ENCODE assay signal across 13 cellular contexts in the genomic region with DNA sequence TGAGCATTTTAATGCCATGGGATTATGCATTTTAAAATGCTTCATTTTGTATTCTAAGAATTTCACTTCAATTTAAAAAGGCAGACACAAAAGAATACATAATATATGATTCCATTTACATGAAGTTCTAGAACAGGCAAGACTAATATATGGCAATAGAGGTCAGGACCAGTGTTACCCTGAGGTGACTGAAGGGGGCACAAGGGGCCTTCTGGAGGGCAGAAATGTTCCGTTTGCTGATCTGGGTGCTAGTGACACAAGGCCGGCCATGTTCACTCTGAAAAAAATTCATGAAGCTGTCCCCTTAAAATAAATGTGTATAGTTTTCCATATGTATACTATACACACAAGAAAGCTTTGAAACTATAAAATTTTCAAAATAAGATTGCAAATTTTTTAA. TPM values are rescaled to one million over a fixed set of nuclear protein-coding genes. Genes with fewer than 3 reads are reported as not detected.
DNase-seq lines count a peak whose midpoint lies in the region; ATAC-seq and TF ChIP-seq lines count a peak whose summit lies in the region.
"Had no signal": no experiment of that assay in that cellular context is flagged by ENCODE, and none has a peak within 500 bp of the region (broad histone marks: within the 10 kb centered on the region; RNA-seq: fewer than 3 reads in every experiment).

No MANE protein-coding gene starts in this region.

- H3K27me3 Mint-ChIP-seq in WTC11 (ENCODE audit: low read depth) (no peaks in the 10 kb centered on the region), neural progenitor cell (ENCODE audit: insufficient read depth, low read depth) (no peaks in the 10 kb centered on the region)

- no peak overlapping the region for H3K27ac Mint-ChIP-seq in WTC11
- H3K27ac Mint-ChIP-seq in neural progenitor cell: no peak overlapping the region

- no peaks in the 10 kb centered on the region for H3F3A ChIP-seq in neural progenitor cell (ENCODE audit: low read depth)

- no peak overlapping the region for H3K4me3 Mint-ChIP-seq in WTC11
- no peak overlapping the region for H3K4me3 Mint-ChIP-seq in neural progenitor cell

- no peaks in the 10 kb centered on the region for H3K9me3 ChIP-seq in neural progenitor cell (ENCODE audit: low read depth)
- H3K9me3 ChIP-seq: esophagus squamous epithelium, lower lobe of right lung, right atrium auricular region had no signal

- H3K9me3 Mint-ChIP-seq in WTC11 (peaks cover 3% of the 10 kb centered on the region; the same call in 1 of the 2 replicates), neural progenitor cell (no peaks in the 10 kb centered on the region)

- H2AFZ ChIP-seq in neural progenitor cell (replicated peaks): no peak overlapping the region

- no peak overlapping the region for H3K9ac ChIP-seq in neural progenitor cell

- H4K20me1 ChIP-seq in neural progenitor cell (ENCODE audit: low read depth): no peaks in the 10 kb centered on the region

- H3K36me3 Mint-ChIP-seq in WTC11: peaks cover 8% of the 10 kb centered on the region; the same call in 1 of the 2 replicates
- H3K36me3 Mint-ChIP-seq in neural progenitor cell: peaks cover 12% of the 10 kb centered on the region

- no peaks in the 10 kb centered on the region for H3K4me1 ChIP-seq in neural progenitor cell
- H3K4me1 ChIP-seq: lower lobe of right lung, right atrium auricular region had no signal

- no peak overlapping the region for H3K4me2 ChIP-seq in neural progenitor cell

- H3K4me1 Mint-ChIP-seq in WTC11 (no peaks in the 10 kb centered on the region; the same call in 1 of the 2 replicates), neural progenitor cell (no peaks in the 10 kb centered on the region)

- TF ChIP-seq CTCF in WTC11 (IDR thresholded peaks at IDR 0.05): 0 out of 2 replicates have a peak, but pooled peaks have one; percentile 30
- peak; percentile 52 for TF ChIP-seq CTCF in neural progenitor cell (IDR thresholded peaks at IDR 0.05)
- TF ChIP-seq CTCF in omental fat pad (IDR thresholded peaks at IDR 0.05): no peak

- POLR2A ChIA-PET in WTC11 (lab: Charles Lee): interaction anchor here (0.6 kb wide), 1 partner anchor 20 kb away, joined by 8 read pairs; no protein-coding TSS in a partner anchor

- H3K79me2 ChIP-seq in neural progenitor cell (ENCODE audit: low read depth): no peaks in the 10 kb centered on the region

- no peak overlapping the region for H3K27ac ChIP-seq in neural progenitor cell
- H3K27ac ChIP-seq: esophagus squamous epithelium, lower lobe of right lung, right atrium auricular region had no signal

- no peak overlapping the region for H3K4me3 ChIP-seq in neural progenitor cell
- H3K4me3 ChIP-seq: esophagus squamous epithelium, lower lobe of right lung, right atrium auricular region had no signal

- CTCF ChIA-PET in WTC11 (lab: Charles Lee): interaction anchor here (0.6 to 2.0 kb wide), 14 partner anchors 8 to 178 kb away, joined by 3 to 14 read pairs (median 4); partner anchors contain the start of genes ESF1 and NDUFAF5

- H3K36me3 ChIP-seq in neural progenitor cell: no peaks in the 10 kb centered on the region
- H3K36me3 ChIP-seq: right atrium auricular region had no signal

- DNase-seq in activated CD4-positive, alpha-beta T cell treated with anti-CD3 and anti-CD28 coated beads for 48 hours: peak; percentile 15
- DNase-seq in activated CD4-positive, alpha-beta T cell treated with anti-CD3 and anti-CD28 coated beads, Interleukin-2, amount 50 U/mL, for 4 hours: no peak
- peak; percentile 47 for DNase-seq in WTC11 (ENCODE audit: low spot score)
- DNase-seq in neural progenitor cell (ENCODE audit: low spot score): peak; percentile 50
- DNase-seq in NOMO-1 (lab: John Stamatoyannopoulos, UW; ENCODE audit: unreplicated experiment in 2 of 2): no peak
- DNase-seq in DMS153 (lab: John Stamatoyannopoulos, UW): no peak
- DNase-seq in omental fat pad (ENCODE audit: low spot score): no peak
- DNase-seq: activated CD8-positive, alpha-beta memory T cell treated with anti-CD3 and anti-CD28 coated beads, Interleukin-2, amount 50 U/mL, for 4 hours; esophagus squamous epithelium; lower lobe of right lung; NCI-H2171 had no signal

- H3K27me3 ChIP-seq in neural progenitor cell: no peaks in the 10 kb centered on the region
- H3K27me3 ChIP-seq: esophagus squamous epithelium, right atrium auricular region had no signal

- peak; percentile 65 for ATAC-seq in HG03103 (IDR thresholded peaks at IDR 0.05; ENCODE audit: low read depth, unreplicated experiment)
- peak; percentile 96 for ATAC-seq in WTC11
- ATAC-seq in omental fat pad (ENCODE audit: low FRiP score): no peak
- ATAC-seq: lower lobe of right lung had no signal

TF ChIP-seq in WTC11, 78 proteins besides CTCF, POLR2A, EP300 and RAD21:
- TF ChIP-seq TP53 (CRISPR knock-in tag; IDR thresholded peaks at IDR 0.05): no peak
- TF ChIP-seq, protein P1, sequence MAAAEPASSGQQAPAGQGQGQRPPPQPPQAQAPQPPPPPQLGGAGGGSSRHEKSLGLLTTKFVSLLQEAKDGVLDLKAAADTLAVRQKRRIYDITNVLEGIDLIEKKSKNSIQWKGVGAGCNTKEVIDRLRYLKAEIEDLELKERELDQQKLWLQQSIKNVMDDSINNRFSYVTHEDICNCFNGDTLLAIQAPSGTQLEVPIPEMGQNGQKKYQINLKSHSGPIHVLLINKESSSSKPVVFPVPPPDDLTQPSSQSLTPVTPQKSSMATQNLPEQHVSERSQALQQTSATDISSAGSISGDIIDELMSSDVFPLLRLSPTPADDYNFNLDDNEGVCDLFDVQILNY (CRISPR knock-in tag; IDR thresholded peaks at IDR 0.05): no peak
- TF ChIP-seq, protein P2, sequence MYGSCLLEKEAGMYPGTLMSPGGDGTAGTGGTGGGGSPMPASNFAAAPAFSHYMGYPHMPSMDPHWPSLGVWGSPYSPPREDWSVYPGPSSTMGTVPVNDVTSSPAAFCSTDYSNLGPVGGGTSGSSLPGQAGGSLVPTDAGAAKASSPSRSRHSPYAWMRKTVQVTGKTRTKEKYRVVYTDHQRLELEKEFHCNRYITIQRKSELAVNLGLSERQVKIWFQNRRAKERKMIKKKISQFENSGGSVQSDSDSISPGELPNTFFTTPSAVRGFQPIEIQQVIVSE (CRISPR knock-in tag; IDR thresholded peaks at IDR 0.05; ENCODE audit: borderline replicate concordance): no peak
- TF ChIP-seq NR2C2 (CRISPR knock-in tag; IDR thresholded peaks at IDR 0.05): no peak
- TF ChIP-seq MLX (CRISPR knock-in tag; IDR thresholded peaks at IDR 0.05): no peak
- TF ChIP-seq ETV6 (CRISPR knock-in tag; IDR thresholded peaks at IDR 0.05): no peak
- no peak for TF ChIP-seq ZNF671 (CRISPR knock-in tag; IDR thresholded peaks at IDR 0.05)
- TF ChIP-seq KAT7 (CRISPR knock-in tag; IDR thresholded peaks at IDR 0.05; ENCODE audit: borderline replicate concordance): no peak
TF ChIP-seq in WTC11: peak in this region for 0.

RNA-seq across cellular contexts. Expression of gene TASP1, which starts 28.5 kb away (rescaled TPM):
- total RNA-seq in WTC11 (2021): 11.6 to 12.4 TPM (median 12.2 TPM) in 3 replicates
- total RNA-seq in neural progenitor cell (ENCODE audit: low replicate concordance): 8.0 and 9.6 TPM in 2 replicates
- total RNA-seq in omental fat pad: 10 to 100 TPM in 3 of 4 donors, 1 to 10 TPM in 1; 8.0 to 12.8 (median 11.1) TPM

Comparison
In these comparisons a context has a peak if more than half of its experiments do, and no peak if none do; other contexts are left out.
1. DNase-seq: peak in activated CD4-positive, alpha-beta T cell treated with anti-CD3 and anti-CD28 coated beads for 48 hours (single experiment), WTC11 (single experiment) and neural progenitor cell (single experiment); none in activated CD4-positive, alpha-beta T cell treated with anti-CD3 and anti-CD28 coated beads, Interleukin-2, amount 50 U/mL, for 4 hours (0 of 2), NOMO-1 (0 of 2), DMS153 (single experiment) and omental fat pad (single experiment).
2. CTCF ChIP-seq: peak in WTC11 (single experiment) and neural progenitor cell (single experiment); none in omental fat pad (0 of 3).